Comparison of ENCODE assay signal across 8 cellular contexts in the genomic region with DNA sequence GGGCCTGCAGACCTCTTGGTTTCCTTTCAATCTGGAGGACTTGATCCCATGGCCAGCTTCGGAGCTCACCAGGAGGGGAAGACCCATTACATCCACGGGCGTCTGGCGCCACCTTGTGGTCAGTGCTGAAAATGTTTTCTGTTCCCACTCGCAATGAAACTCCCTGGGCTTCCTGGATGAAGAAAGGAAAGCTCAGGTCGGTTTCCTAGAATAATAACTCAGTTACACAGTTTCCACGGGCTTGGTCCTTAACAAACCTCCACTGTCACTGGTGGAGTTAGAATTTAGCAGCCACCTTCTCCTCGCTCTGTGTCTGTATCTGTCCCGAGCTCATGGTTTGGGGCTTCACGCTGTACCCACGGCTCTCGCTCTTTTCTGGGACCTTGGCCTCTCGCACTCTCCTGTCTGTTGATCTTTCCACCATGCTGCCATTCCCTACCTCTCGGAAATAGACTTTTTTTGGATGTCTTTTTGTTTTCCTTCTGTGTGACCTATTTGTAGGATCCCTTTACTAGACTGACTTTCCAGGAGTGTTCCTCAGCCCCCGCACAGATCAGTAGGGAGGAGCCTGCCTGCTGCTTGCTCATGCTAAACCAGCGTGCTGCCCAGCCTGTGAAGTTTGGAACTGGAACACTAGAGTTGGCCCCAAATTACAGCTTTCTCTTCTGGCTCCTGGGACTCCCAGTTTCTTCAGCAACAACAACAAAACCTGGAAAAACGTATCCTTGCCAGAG. TPM values are rescaled to one million over a fixed set of nuclear protein-coding genes. Genes with fewer than 3 reads are reported as not detected.
A peak's percentile ranks its signal among the peaks of the same experiment; 100 is the strongest.
DNase-seq lines count a peak whose midpoint lies in the region; ATAC-seq and TF ChIP-seq lines count a peak whose summit lies in the region.

No MANE protein-coding gene starts in this region.

- no peaks in the 10 kb centered on the region for H3K27me3 Mint-ChIP-seq in activated CD4-positive, alpha-beta memory T cell treated with anti-CD3 and anti-CD28 coated beads for 36 hours

- POLR2A ChIA-PET in BJ (lab: Charles Lee) = interaction anchor here (0.5 to 1.6 kb wide), 3 partner anchors 227 to 623 kb away, joined by 3 to 19 read pairs (median 4); partner anchors contain the start of gene STAG1
- POLR2A ChIA-PET in activated CD4-positive, alpha-beta memory T cell treated with anti-CD3 and anti-CD28 coated beads for 36 hours (lab: Charles Lee) = interaction anchor here (1.7 to 1.9 kb wide), 2 partner anchors 152 to 261 kb away, joined by 6 to 9 read pairs; partner anchors contain the start of genes NCK1 and STAG1

- ATAC-seq in GM19395 (IDR thresholded peaks at IDR 0.05; ENCODE audit: unreplicated experiment) = peak; percentile 89
- ATAC-seq in lower lobe of right lung = peak; percentile 97 to 98

- peak overlapping the region; percentile 67 to 73 for H3K9ac ChIP-seq in duodenal mucosa (ENCODE audit: low read depth in 1 of 2, low read length in 2 of 2)

- CTCF ChIA-PET in BJ (lab: Yijun Ruan, JAX) = interaction anchor here (0.5 to 4.5 kb wide), 46 partner anchors 9 to 946 kb away, joined by 3 to 55 read pairs (median 4); partner anchors contain the start of genes NCK1 and STAG1
- CTCF ChIA-PET in activated CD4-positive, alpha-beta memory T cell treated with anti-CD3 and anti-CD28 coated beads for 36 hours (lab: Charles Lee) = interaction anchor here (0.6 to 4.2 kb wide), 61 partner anchors 9 to 1048 kb away, joined by 3 to 192 read pairs (median 4); partner anchors contain the start of genes NCK1 and STAG1

- TF ChIP-seq CTCF in BJ (IDR thresholded peaks at IDR 0.05; ENCODE audit: insufficient read depth, low read depth, low read length) (peak; percentile 75), HL-60 (IDR thresholded peaks at IDR 0.05; ENCODE audit: insufficient read depth, low read length) (peak; percentile 55), lower lobe of right lung (IDR thresholded peaks at IDR 0.05) (peak; percentile 91)

- no peaks in the 10 kb centered on the region for H3K9me3 Mint-ChIP-seq in activated CD4-positive, alpha-beta memory T cell treated with anti-CD3 and anti-CD28 coated beads for 36 hours

- H3K36me3 Mint-ChIP-seq in activated CD4-positive, alpha-beta memory T cell treated with anti-CD3 and anti-CD28 coated beads for 36 hours = no peaks in the 10 kb centered on the region

- intact Hi-C loops in activated CD4-positive, alpha-beta memory T cell treated with anti-CD3 and anti-CD28 coated beads for 36 hours (cut with micrococcal nuclease) = loop anchor here (1.0 to 5.0 kb wide), 7 partner anchors 152 to 939 kb away; partner anchors contain the start of genes NCK1 and PCCB
- intact Hi-C loops in lower lobe of right lung (cut with DNase I) = loop anchor here (10.0 kb wide), 1 partner anchor 939 kb away; no protein-coding TSS in a partner anchor

- no peaks in the 10 kb centered on the region for H3K36me3 ChIP-seq in BJ (ENCODE audit: control insufficient read depth, insufficient read depth, low read length)
- no peaks in the 10 kb centered on the region for H3K36me3 ChIP-seq in duodenal mucosa (ENCODE audit: control insufficient read depth in 1 of 2, insufficient read depth in 2 of 2, low read length in 2 of 2)
- no peaks in the 10 kb centered on the region for H3K36me3 ChIP-seq in lower lobe of right lung

- H3K4me3 Mint-ChIP-seq in activated CD4-positive, alpha-beta memory T cell treated with anti-CD3 and anti-CD28 coated beads for 36 hours = peak overlapping the region; percentile 55

- peaks cover 6 to 7% of the 10 kb centered on the region in 2 donors for H3K4me1 ChIP-seq in duodenal mucosa (ENCODE audit: control insufficient read depth in 1 of 2, insufficient read depth in 2 of 2, low read length in 2 of 2)
- H3K4me1 ChIP-seq in lower lobe of right lung = peaks cover 5% of the 10 kb centered on the region

- no peak overlapping the region for H3K27ac Mint-ChIP-seq in activated CD4-positive, alpha-beta memory T cell treated with anti-CD3 and anti-CD28 coated beads for 36 hours

- peak overlapping the region; percentile 44 for H3K27ac ChIP-seq in HL-60 (replicated peaks)
- no peak overlapping the region for H3K27ac ChIP-seq in duodenal mucosa (ENCODE audit: low read depth, low read length)
- peak overlapping the region; percentile 61 for H3K27ac ChIP-seq in lower lobe of right lung

- H3K27me3 ChIP-seq in BJ (ENCODE audit: control insufficient read depth, insufficient read depth, low read length) = no peaks in the 10 kb centered on the region
- H3K27me3 ChIP-seq in HL-60 (ENCODE audit: insufficient read depth, poor library complexity, severe bottlenecking) = no peaks in the 10 kb centered on the region
- H3K27me3 ChIP-seq in duodenal mucosa (ENCODE audit: control insufficient read depth in 1 of 2, insufficient read depth in 2 of 2, low read length in 2 of 2) = no peaks in the 10 kb centered on the region
- H3K27me3 ChIP-seq in lower lobe of right lung (ENCODE audit: low read depth) = no peaks in the 10 kb centered on the region

- H3K4me1 Mint-ChIP-seq in activated CD4-positive, alpha-beta memory T cell treated with anti-CD3 and anti-CD28 coated beads for 36 hours (ENCODE audit: low read depth) = peaks cover 7% of the 10 kb centered on the region

- DNase-seq in BJ (ENCODE audit: low read depth) = no peak
- peak; percentile 76 to 86 for DNase-seq in HL-60 (ENCODE audit: low read depth in 1 of 2, low spot score in 1 of 2)
- DNase-seq in NCI-H82 (lab: John Stamatoyannopoulos, UW) = peak; percentile 94
- DNase-seq in activated CD4-positive, alpha-beta memory T cell treated with anti-CD3 and anti-CD28 coated beads for 36 hours = peak; percentile 89
- peak; percentile 89 for DNase-seq in lower lobe of right lung
- DNase-seq in stimulated activated CD4-positive, alpha-beta T cell treated with anti-CD3 and anti-CD28 coated beads, TNF-alpha, amount 100 ng/mL, for 1 hour (ENCODE audit: low read depth in 3 of 3, low spot score in 1 of 3) = peak; percentile 55 to 80 (median 70)

- H3K9me3 ChIP-seq in duodenal mucosa (ENCODE audit: control insufficient read depth in 1 of 2, low read length in 2 of 2) (no peaks in the 10 kb centered on the region), lower lobe of right lung (no peaks in the 10 kb centered on the region)

- peak overlapping the region; percentile 38 for H3K4me3 ChIP-seq in BJ (ENCODE audit: low read depth, low read length)
- H3K4me3 ChIP-seq in HL-60 (replicated peaks; ENCODE audit: insufficient read depth, low read length) = peak overlapping the region; percentile 42
- H3K4me3 ChIP-seq in duodenal mucosa (ENCODE audit: low read depth in 1 of 2, low read length in 2 of 2) = peak overlapping the region; percentile 80 to 81
- H3K4me3 ChIP-seq in lower lobe of right lung = peak overlapping the region; percentile 52

RNA-seq across cellular contexts. Expression of gene IL20RB, which starts 56.3 kb away (rescaled TPM):
- polyA plus RNA-seq in BJ (2011; rRNA removed) = 3.2 and 4.0 TPM in 2 replicates
- polyA minus RNA-seq in BJ (2011; rRNA and poly(A)+ RNA removed) = 3.2 and 3.6 TPM in 2 replicates
- under 1 TPM; 0.80 to 0.97 TPM for total RNA-seq in activated CD4-positive, alpha-beta memory T cell treated with anti-CD3 and anti-CD28 coated beads for 36 hours
- total RNA-seq in lower lobe of right lung = 1.8 TPM
